ENCODE assay signal across 27 cellular contexts in genomic region chr5:74169704-74170103, GRCh38.
"Had no signal": no experiment of that assay in that cellular context is flagged by ENCODE, and none has a peak within 500 bp of the region (broad histone marks: within the 10 kb centered on the region; RNA-seq: fewer than 3 reads in every experiment).

No MANE protein-coding gene starts in this region.

- FAIRE-seq: endometrium, frontal cortex, small intestine, urothelium cell line had no signal

- H3K4me1 ChIP-seq: esophagus squamous epithelium, lower lobe of right lung, upper lobe of left lung had no signal

- H3K9me3 ChIP-seq: esophagus squamous epithelium, lower lobe of right lung, ovary, psoas muscle, thoracic aorta, tibial nerve, upper lobe of left lung had no signal

- H3K27ac ChIP-seq: esophagus squamous epithelium, lower lobe of right lung, ovary, psoas muscle, thoracic aorta, tibial nerve, upper lobe of left lung had no signal

- DNase-seq: cortex of kidney; effector memory CD8-positive, alpha-beta T cell; erythroblast; esophagus squamous epithelium; hypothalamus; immature natural killer cell; islet precursor cell; kidney glomerular epithelial cell; left colon; left ventricle myocardium superior; lower lobe of right lung; naive thymus-derived CD8-positive, alpha-beta T cell; occipital lobe; ovary; posterior cingulate gyrus; psoas muscle; right cardiac atrium; small intestine; stimulated activated CD4-positive, alpha-beta T cell treated with anti-CD3 and anti-CD28 coated beads, Interleukin-15, amount 100 ng/mL, for 24 hours; stimulated activated CD4-positive, alpha-beta T cell treated with anti-CD3 and anti-CD28 coated beads, Interleukin-2, amount 100 ng/mL, for 48 hours; stimulated activated naive B cell treated with anti-CD40 and anti-IgM and Interleukin-4, amounts not matched to agents 10 μg/mL and 1 μg/mL and 100 μg/mL, for 72 hours; upper lobe of left lung had no signal

- ATAC-seq: effector memory CD8-positive, alpha-beta T cell; left colon; left ventricle myocardium superior; lower lobe of right lung; naive thymus-derived CD8-positive, alpha-beta T cell; psoas muscle; right cardiac atrium; stimulated activated naive B cell treated with anti-CD40 and anti-IgM and Interleukin-4, amounts not matched to agents 10 μg/mL and 1 μg/mL and 100 μg/mL, for 72 hours had no signal

- H3K4me3 ChIP-seq: esophagus squamous epithelium, lower lobe of right lung, ovary, psoas muscle, thoracic aorta, tibial nerve, upper lobe of left lung had no signal

- H3K27me3 ChIP-seq: esophagus squamous epithelium, ovary, tibial nerve, upper lobe of left lung had no signal

- H3K36me3 ChIP-seq: esophagus squamous epithelium, lower lobe of right lung, ovary, thoracic aorta, tibial nerve, upper lobe of left lung had no signal
